ENCODE assay signal across 8 cellular contexts in the genomic region with DNA sequence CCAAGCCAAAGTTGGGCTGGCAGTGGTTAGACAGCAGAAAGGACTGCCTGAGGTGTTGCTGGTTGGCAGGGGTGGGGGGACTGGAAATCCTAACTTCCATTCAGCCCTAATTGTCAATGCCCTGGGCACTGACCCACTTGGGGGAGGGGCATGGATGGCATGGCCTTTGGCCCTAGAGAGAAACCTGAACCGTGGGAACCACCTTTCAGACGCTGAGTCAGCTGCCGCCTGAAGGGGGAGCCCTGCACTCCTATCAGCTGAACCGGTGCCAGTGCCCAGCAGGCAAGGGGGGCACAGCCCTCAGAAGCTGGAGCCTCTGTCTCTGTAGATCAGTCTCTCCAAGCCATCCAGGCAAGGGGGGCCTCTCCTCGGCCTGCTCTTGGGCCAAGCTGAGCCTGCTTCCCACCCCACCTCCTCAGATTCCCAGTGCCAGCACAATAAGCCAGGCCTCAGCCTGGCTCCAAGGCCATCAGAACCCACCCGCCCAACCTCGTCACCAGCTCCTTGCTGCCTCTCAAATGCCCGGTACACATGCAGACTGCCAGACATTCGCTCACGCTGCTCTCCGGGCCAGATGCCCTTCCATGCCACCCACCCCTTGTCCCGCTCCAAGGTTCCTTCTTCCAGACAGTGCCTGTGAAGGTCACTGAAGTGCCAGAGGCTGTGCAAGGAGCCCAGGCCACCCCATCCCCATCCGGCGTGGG. TPM values are rescaled to one million over a fixed set of nuclear protein-coding genes. Genes with fewer than 3 reads are reported as not detected.
DNase-seq lines count a peak whose midpoint lies in the region; ATAC-seq and TF ChIP-seq lines count a peak whose summit lies in the region.

No MANE protein-coding gene starts in this region.

- H3K9ac ChIP-seq in rectal smooth muscle tissue (ENCODE audit: low read length): no peak overlapping the region

- H3K4me3 ChIP-seq in AG10803 (ENCODE audit: low read length) (no peak overlapping the region), PC-9 (peak overlapping the region; percentile 52; the same call in 1 of the 2 replicates), rectal smooth muscle tissue (ENCODE audit: low read length) (peak overlapping the region; percentile 54)

- peaks cover 39% of the 10 kb centered on the region for H3K79me2 ChIP-seq in PC-9 (ENCODE audit: low read depth)

- H3K4me1 ChIP-seq in PC-9 (replicated peaks; ENCODE audit: insufficient read depth) (peaks cover 97% of the 10 kb centered on the region), rectal smooth muscle tissue (ENCODE audit: control insufficient read depth, insufficient read depth, low read length) (peaks cover 34% of the 10 kb centered on the region)

- H3K9me3 ChIP-seq in PC-9 (ENCODE audit: insufficient read depth, low read depth): no peaks in the 10 kb centered on the region

- H4K20me1 ChIP-seq in PC-9 (ENCODE audit: insufficient read depth): no peaks in the 10 kb centered on the region

- BruUV-seq in PC-9 (replicated peaks; lab: Mats Ljungman, UMichigan): no TSS peak

- ATAC-seq in Right ventricle myocardium superior (ENCODE audit: poor library complexity) (peak; percentile 50), HG03097 (IDR thresholded peaks at IDR 0.05; ENCODE audit: low FRiP score, unreplicated experiment) (no peak), GM21526 (IDR thresholded peaks at IDR 0.05; ENCODE audit: low FRiP score, unreplicated experiment) (no peak)

- peak overlapping the region; percentile 92 for H3K27ac ChIP-seq in PC-9
- peak overlapping the region; percentile 97 for H3K27ac ChIP-seq in rectal smooth muscle tissue (ENCODE audit: low read depth, low read length)

- H2AFZ ChIP-seq in PC-9: no peak overlapping the region

- DNase-seq in AG10803 (ENCODE audit: low read depth): no peak
- peak; percentile 80 for DNase-seq in GM19240 (ENCODE audit: insufficient read length, low spot score)
- DNase-seq in PC-9: peak; percentile 84 to 95
- peak; percentile 11 for DNase-seq in activated T-helper 9 cell treated with anti-CD3 and anti-CD28 coated beads, Interleukin-2, amount 50 U/mL, for 16 hours (ENCODE audit: low read depth)
- DNase-seq in Right ventricle myocardium superior: peak; percentile 81

- H3K9me2 ChIP-seq in PC-9 (ENCODE audit: insufficient read depth): no peaks in the 10 kb centered on the region

- H3K4me2 ChIP-seq in PC-9: peak overlapping the region; percentile 88

- CTCF ChIA-PET in PC-9 (lab: Charles Lee): interaction anchor here (1.1 kb wide), 1 partner anchor 25 kb away, joined by 3 read pairs; no protein-coding TSS in a partner anchor

- H3K27me3 ChIP-seq in PC-9 (ENCODE audit: insufficient read depth, low read depth): no peaks in the 10 kb centered on the region
- H3K27me3 ChIP-seq in rectal smooth muscle tissue (ENCODE audit: control insufficient read depth, insufficient read depth, low read length): no peaks in the 10 kb centered on the region

- POLR2A ChIA-PET in PC-9 (lab: Charles Lee; ENCODE audit: unreplicated experiment): interaction anchor here (0.6 kb wide), 2 partner anchors 24 to 869 kb away, joined by 3 to 4 read pairs; no protein-coding TSS in a partner anchor

- peaks cover 31% of the 10 kb centered on the region for H3K36me3 ChIP-seq in PC-9 (ENCODE audit: low read depth)
- peaks cover 7% of the 10 kb centered on the region for H3K36me3 ChIP-seq in rectal smooth muscle tissue (ENCODE audit: control insufficient read depth, insufficient read depth, low read length)

- intact Hi-C loops in PC-9 (cut with micrococcal nuclease; ENCODE audit: unreplicated experiment): loop anchor here (1.0 to 2.0 kb wide), 2 partner anchors 13 to 24 kb away; no protein-coding TSS in a partner anchor
- intact Hi-C loops in Right ventricle myocardium superior (cut with DNase I): no loop called here

- TF ChIP-seq CTCF in AG10803 (conservative IDR thresholded peaks at IDR 0.05; ENCODE audit: low read length): peak; percentile 62
- TF ChIP-seq CTCF in PC-9 (conservative IDR thresholded peaks at IDR 0.05): peak; percentile 90

- peaks cover 89% of the 10 kb centered on the region for H3F3A ChIP-seq in PC-9 (ENCODE audit: insufficient read depth, low read depth)

RNA-seq across cellular contexts. Expression of gene TINAGL1, which starts 11.6 kb away (rescaled TPM):
- total RNA-seq in PC-9 (2021) (162 and 191 TPM in 2 replicates), Right ventricle myocardium superior (268 TPM)

RNA-seq across cellular contexts. Expression of gene HCRTR1, which starts 29.6 kb away (rescaled TPM):
- total RNA-seq in PC-9 (2021) (not detected in 2 replicates), Right ventricle myocardium superior (0.46 TPM)

RNA-seq across cellular contexts. Expression of gene PEF1, which starts 56.8 kb away (rescaled TPM):
- total RNA-seq in PC-9 (2021) (40.3 and 44.5 TPM in 2 replicates), Right ventricle myocardium superior (31.1 TPM)
